In genomic region chr16:53549970-53550406, GRCh38 we compare ENCODE assay signal across 7 cellular contexts. TPM values are rescaled to one million over a fixed set of nuclear protein-coding genes. Genes with fewer than 3 reads are reported as not detected.
A peak's percentile ranks its signal among the peaks of the same experiment; 100 is the strongest.
DNase-seq lines count a peak whose midpoint lies in the region; ATAC-seq and TF ChIP-seq lines count a peak whose summit lies in the region.

No MANE protein-coding gene starts in this region.

- intact Hi-C loops in body of pancreas (cut with DNase I) = no loop called here
- intact Hi-C loops in spleen (cut with DNase I; ENCODE audit: low total_unique reads) = loop anchor here (10.0 kb wide), 1 partner anchor 1705 kb away; no protein-coding TSS in a partner anchor

- H3K4me3 ChIP-seq in body of pancreas (no peak overlapping the region), spleen (peak overlapping the region in 1 of 8 donors; percentile 18)

- H3K9me3 ChIP-seq in body of pancreas = no peaks in the 10 kb centered on the region
- no peaks in the 10 kb centered on the region for H3K9me3 ChIP-seq in spleen

- no peak overlapping the region for H3K27ac ChIP-seq in body of pancreas
- H3K27ac ChIP-seq in spleen = no peak overlapping the region

- TF ChIP-seq POLR2A in body of pancreas (IDR thresholded peaks at IDR 0.05) (no peak), spleen (IDR thresholded peaks at IDR 0.05) (no peak)

- DNase-seq in NCI-H1930 (lab: John Stamatoyannopoulos, UW) (peak; percentile 20 to 59), T-helper 9 cell (peak; percentile 32), body of pancreas (peak; percentile 56 to 67 (median 64)), iPS-NIHi11 (ENCODE audit: low spot score) (peak; percentile 78), spleen (no peak)

- TF ChIP-seq CTCF in GM12873 (IDR thresholded peaks at IDR 0.05; ENCODE audit: insufficient read depth, low read depth, low read length, missing control alignments) (peak; percentile 78), body of pancreas (IDR thresholded peaks at IDR 0.05) (peak; percentile 36 to 81 (median 72)), spleen (IDR thresholded peaks at IDR 0.05 in 8 of 11, conservative IDR thresholded peaks at IDR 0.05 in 3 of 11) (peak; percentile 32 to 80 (median 66))

- H3K27me3 ChIP-seq in body of pancreas = no peaks in the 10 kb centered on the region
- H3K27me3 ChIP-seq in spleen (replicated peaks in 1 of 7) = peaks cover 0 to 55% (median 4%) of the 10 kb centered on the region in 7 donors

- ATAC-seq in HG02763 (IDR thresholded peaks at IDR 0.05; ENCODE audit: unreplicated experiment) = peak; percentile 71
- ATAC-seq in body of pancreas = peak; percentile 83

- H3K4me1 ChIP-seq in body of pancreas (peaks cover 6% of the 10 kb centered on the region), spleen (peaks cover 3 to 22% (median 11%) of the 10 kb centered on the region in 6 donors)

- H3K36me3 ChIP-seq in body of pancreas (replicated peaks in 1 of 2; ENCODE audit: insufficient read depth in 1 of 2, low read depth in 2 of 2) (no peaks in the 10 kb centered on the region), spleen (no peaks in the 10 kb centered on the region)

- WGBS in body of pancreas, 2 donors = 1% methylated on average over 13 of the region's 13 CpGs
- 0 to 3% (median 3%) methylated on average over 13 of the region's 13 CpGs for WGBS in spleen, 5 donors

RNA-seq across cellular contexts. Expression of gene AKTIP, which starts 47.0 kb away (rescaled TPM):
- 10 to 100 TPM; 32.2 to 40.5 TPM for total RNA-seq in body of pancreas
- 10 to 100 TPM; 18.6 to 37.1 (median 31.7) TPM for total RNA-seq in spleen
- polyA plus RNA-seq in spleen = 10 to 100 TPM in 2 of 3 donors, 1 to 10 TPM in 1; 8.7 to 14.0 (median 11.8) TPM
